ENCODE assay signal across 14 cellular contexts in the genomic region with DNA sequence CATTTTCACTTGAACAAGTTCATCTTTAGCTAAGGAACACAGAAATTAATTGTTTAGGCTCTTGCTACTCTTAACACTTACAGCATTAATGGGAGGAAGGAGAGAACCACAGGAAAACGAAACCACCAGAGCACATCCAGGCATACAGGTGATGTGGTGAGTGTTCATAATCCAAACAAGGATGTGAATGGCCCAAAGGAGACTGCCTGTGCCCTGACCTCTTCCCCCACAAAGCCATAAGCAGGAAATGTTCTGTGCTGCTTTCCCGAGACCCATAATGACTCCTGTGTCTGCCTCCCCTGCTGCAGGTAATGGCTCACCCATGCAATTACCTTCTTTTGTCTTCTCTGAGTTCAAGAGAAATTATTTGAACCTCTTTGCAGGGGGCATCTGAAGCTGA.
"Had no signal": no experiment of that assay in that cellular context is flagged by ENCODE, and none has a peak within 500 bp of the region (broad histone marks: within the 10 kb centered on the region; RNA-seq: fewer than 3 reads in every experiment).

No MANE protein-coding gene starts in this region.

- H3K9me3 ChIP-seq: prostate gland had no signal

- ATAC-seq: activated CD4-positive, CD25-positive, alpha-beta regulatory T cell treated with anti-CD3 and anti-CD28 coated beads, Interleukin-2, amount 50 U/mL, for 24 hours; effector memory CD8-positive, alpha-beta T cell; sciatic nerve had no signal

- H3K4me3 Mint-ChIP-seq: activated naive CD8-positive, alpha-beta T cell treated with anti-CD3 and anti-CD28 coated beads, Interleukin-2, amount 10 ng/mL, durations not matched to agents 7 days and 5 days; activated T-helper 1 cell treated with anti-CD3 and anti-CD28 coated beads, Interleukin-12 subunit alpha, Interleukin-12 subunit beta, Interleukin-2, Interleukin-4 antibody, amounts not matched to agents 30 ng/mL and 10 ng/mL and 1 ng/mL, durations not matched to agents 14 hours and 24 hours and 36 hours; brain; effector memory CD8-positive, alpha-beta T cell; neural crest cell; stimulated activated naive CD8-positive, alpha-beta T cell treated with anti-CD3 and anti-CD28 coated beads, Interleukin-15, Interleukin-2, amounts not matched to agents 100 ng/mL and 50 ng/mL, for 24 hours; type B pancreatic cell had no signal

- H3K4me1 Mint-ChIP-seq: activated naive CD8-positive, alpha-beta T cell treated with anti-CD3 and anti-CD28 coated beads, Interleukin-2, amount 10 ng/mL, durations not matched to agents 7 days and 5 days; brain; neural crest cell had no signal

- H3K4me1 ChIP-seq: prostate gland had no signal

- H3K36me3 Mint-ChIP-seq: activated naive CD8-positive, alpha-beta T cell treated with anti-CD3 and anti-CD28 coated beads, Interleukin-2, amount 10 ng/mL, durations not matched to agents 7 days and 5 days; brain; type B pancreatic cell had no signal

- H3K27ac ChIP-seq: prostate gland had no signal

- H3K4me3 ChIP-seq: lung, prostate gland had no signal

- H3K36me3 ChIP-seq: prostate gland had no signal

- H3K27me3 Mint-ChIP-seq: activated naive CD8-positive, alpha-beta T cell treated with anti-CD3 and anti-CD28 coated beads, Interleukin-2, amount 10 ng/mL, durations not matched to agents 7 days and 5 days; brain; effector memory CD8-positive, alpha-beta T cell; stimulated activated naive CD8-positive, alpha-beta T cell treated with anti-CD3 and anti-CD28 coated beads, Interleukin-15, Interleukin-2, amounts not matched to agents 100 ng/mL and 50 ng/mL, for 24 hours; type B pancreatic cell had no signal

- DNase-seq: activated CD4-positive, alpha-beta T cell treated with anti-CD3 and anti-CD28 coated beads, Interleukin-2, amount 50 U/mL, for 1 hour; activated naive CD8-positive, alpha-beta T cell treated with anti-CD3 and anti-CD28 coated beads, Interleukin-2, amount 10 ng/mL, durations not matched to agents 7 days and 5 days; effector memory CD8-positive, alpha-beta T cell; head of caudate nucleus; midbrain had no signal

- H3K9me3 Mint-ChIP-seq: neural crest cell, type B pancreatic cell had no signal

- H3K27ac Mint-ChIP-seq: activated naive CD8-positive, alpha-beta T cell treated with anti-CD3 and anti-CD28 coated beads, Interleukin-2, amount 10 ng/mL, durations not matched to agents 7 days and 5 days; activated T-helper 1 cell treated with anti-CD3 and anti-CD28 coated beads, Interleukin-12 subunit alpha, Interleukin-12 subunit beta, Interleukin-2, Interleukin-4 antibody, amounts not matched to agents 30 ng/mL and 10 ng/mL and 1 ng/mL, durations not matched to agents 14 hours and 24 hours and 36 hours; brain; effector memory CD8-positive, alpha-beta T cell; stimulated activated naive CD8-positive, alpha-beta T cell treated with anti-CD3 and anti-CD28 coated beads, Interleukin-15, Interleukin-2, amounts not matched to agents 100 ng/mL and 50 ng/mL, for 24 hours; type B pancreatic cell had no signal
